ENCODE assay signal across 1 cellular context in the genomic region with DNA sequence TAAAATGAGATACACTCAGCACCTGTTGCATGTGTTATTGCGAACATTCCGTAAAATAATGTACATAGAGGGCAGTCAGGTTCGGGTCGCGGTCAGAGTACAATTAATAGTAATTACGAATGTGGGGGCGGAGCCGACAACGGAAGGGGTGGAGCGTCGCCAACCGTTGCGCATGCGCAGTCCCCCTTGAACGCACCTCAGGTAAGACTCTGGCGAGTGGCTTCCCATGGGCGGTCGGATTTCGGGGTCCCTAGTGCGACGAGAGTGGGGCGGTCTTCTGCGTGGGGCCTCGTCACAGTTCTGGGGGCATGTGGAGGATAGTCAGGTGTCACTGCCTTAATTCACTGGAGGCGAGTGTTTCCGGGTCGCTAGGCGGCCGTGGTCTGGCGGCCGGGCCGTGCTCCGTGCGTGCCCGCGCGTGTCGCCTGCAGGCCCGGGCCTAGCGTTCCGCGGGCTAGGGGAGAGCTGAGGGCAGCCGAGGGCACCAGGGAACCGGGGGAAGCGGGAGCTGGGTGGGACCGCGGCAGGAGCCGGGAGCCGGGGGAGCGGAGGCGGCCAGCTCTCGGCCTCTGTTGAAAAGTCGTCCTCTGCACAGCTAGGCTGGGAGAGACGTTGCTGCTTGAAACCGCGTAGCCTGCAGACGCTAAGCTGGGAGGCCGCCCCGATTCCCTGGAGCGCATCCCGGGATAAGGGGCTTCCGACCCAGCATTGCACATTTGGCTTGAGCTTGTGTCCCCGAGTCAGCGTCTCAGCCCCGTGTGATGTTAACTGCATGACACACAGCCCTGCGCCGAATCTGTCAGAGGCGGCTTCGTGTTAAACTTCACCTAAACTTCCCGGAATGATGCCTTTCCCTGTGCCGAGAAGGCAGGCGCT.
TF ChIP-seq lines count a peak whose summit lies in the region.

A gene (plus strand): TSS at position 177 of the 876 bp plus-strand sequence. CDS start 3,209 bp downstream, outside the sequence.

TF ChIP-seq in K562, 482 proteins besides CTCF, POLR2A, EP300 and RAD21 (continued from another document and continues in another):
- TF ChIP-seq, protein P1, sequence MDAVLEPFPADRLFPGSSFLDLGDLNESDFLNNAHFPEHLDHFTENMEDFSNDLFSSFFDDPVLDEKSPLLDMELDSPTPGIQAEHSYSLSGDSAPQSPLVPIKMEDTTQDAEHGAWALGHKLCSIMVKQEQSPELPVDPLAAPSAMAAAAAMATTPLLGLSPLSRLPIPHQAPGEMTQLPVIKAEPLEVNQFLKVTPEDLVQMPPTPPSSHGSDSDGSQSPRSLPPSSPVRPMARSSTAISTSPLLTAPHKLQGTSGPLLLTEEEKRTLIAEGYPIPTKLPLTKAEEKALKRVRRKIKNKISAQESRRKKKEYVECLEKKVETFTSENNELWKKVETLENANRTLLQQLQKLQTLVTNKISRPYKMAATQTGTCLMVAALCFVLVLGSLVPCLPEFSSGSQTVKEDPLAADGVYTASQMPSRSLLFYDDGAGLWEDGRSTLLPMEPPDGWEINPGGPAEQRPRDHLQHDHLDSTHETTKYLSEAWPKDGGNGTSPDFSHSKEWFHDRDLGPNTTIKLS (IDR thresholded peaks at IDR 0.05; ENCODE audit: borderline replicate concordance, low read depth): peak; percentile 67; the same call in 1 of the 2 replicates
- 0 out of 2 replicates have a peak, but pooled peaks have one; percentile 54 for TF ChIP-seq ZNF224 (CRISPR knock-in tag; IDR thresholded peaks at IDR 0.05)
- no peak for TF ChIP-seq ZNF644 (tag; IDR thresholded peaks at IDR 0.05; ENCODE audit: low read depth)
- TF ChIP-seq ZNF232 (CRISPR knock-in tag; IDR thresholded peaks at IDR 0.05): peak; percentile 80; the same call in 1 of the 2 replicates
- TF ChIP-seq ZSCAN29 (IDR thresholded peaks at IDR 0.05): 0 out of 2 replicates have a peak, but pooled peaks have one; percentile 33
- TF ChIP-seq SOX6 (IDR thresholded peaks at IDR 0.05): peak; percentile 17; the same call in 1 of the 2 replicates
- TF ChIP-seq, protein P2, sequence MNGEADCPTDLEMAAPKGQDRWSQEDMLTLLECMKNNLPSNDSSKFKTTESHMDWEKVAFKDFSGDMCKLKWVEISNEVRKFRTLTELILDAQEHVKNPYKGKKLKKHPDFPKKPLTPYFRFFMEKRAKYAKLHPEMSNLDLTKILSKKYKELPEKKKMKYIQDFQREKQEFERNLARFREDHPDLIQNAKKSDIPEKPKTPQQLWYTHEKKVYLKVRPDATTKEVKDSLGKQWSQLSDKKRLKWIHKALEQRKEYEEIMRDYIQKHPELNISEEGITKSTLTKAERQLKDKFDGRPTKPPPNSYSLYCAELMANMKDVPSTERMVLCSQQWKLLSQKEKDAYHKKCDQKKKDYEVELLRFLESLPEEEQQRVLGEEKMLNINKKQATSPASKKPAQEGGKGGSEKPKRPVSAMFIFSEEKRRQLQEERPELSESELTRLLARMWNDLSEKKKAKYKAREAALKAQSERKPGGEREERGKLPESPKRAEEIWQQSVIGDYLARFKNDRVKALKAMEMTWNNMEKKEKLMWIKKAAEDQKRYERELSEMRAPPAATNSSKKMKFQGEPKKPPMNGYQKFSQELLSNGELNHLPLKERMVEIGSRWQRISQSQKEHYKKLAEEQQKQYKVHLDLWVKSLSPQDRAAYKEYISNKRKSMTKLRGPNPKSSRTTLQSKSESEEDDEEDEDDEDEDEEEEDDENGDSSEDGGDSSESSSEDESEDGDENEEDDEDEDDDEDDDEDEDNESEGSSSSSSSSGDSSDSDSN (IDR thresholded peaks at IDR 0.05; ENCODE audit: borderline replicate concordance in 1 of 2, low read depth in 2 of 2, low read length in 2 of 2): peak in 1 of 2 experiments; percentile 51; a peak in 1 of 4 replicates
- TF ChIP-seq, protein P3, sequence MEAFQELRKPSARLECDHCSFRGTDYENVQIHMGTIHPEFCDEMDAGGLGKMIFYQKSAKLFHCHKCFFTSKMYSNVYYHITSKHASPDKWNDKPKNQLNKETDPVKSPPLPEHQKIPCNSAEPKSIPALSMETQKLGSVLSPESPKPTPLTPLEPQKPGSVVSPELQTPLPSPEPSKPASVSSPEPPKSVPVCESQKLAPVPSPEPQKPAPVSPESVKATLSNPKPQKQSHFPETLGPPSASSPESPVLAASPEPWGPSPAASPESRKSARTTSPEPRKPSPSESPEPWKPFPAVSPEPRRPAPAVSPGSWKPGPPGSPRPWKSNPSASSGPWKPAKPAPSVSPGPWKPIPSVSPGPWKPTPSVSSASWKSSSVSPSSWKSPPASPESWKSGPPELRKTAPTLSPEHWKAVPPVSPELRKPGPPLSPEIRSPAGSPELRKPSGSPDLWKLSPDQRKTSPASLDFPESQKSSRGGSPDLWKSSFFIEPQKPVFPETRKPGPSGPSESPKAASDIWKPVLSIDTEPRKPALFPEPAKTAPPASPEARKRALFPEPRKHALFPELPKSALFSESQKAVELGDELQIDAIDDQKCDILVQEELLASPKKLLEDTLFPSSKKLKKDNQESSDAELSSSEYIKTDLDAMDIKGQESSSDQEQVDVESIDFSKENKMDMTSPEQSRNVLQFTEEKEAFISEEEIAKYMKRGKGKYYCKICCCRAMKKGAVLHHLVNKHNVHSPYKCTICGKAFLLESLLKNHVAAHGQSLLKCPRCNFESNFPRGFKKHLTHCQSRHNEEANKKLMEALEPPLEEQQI (IDR thresholded peaks at IDR 0.05): peak; percentile 84; the same call in 1 of the 2 replicates
- TF ChIP-seq, protein P4, sequence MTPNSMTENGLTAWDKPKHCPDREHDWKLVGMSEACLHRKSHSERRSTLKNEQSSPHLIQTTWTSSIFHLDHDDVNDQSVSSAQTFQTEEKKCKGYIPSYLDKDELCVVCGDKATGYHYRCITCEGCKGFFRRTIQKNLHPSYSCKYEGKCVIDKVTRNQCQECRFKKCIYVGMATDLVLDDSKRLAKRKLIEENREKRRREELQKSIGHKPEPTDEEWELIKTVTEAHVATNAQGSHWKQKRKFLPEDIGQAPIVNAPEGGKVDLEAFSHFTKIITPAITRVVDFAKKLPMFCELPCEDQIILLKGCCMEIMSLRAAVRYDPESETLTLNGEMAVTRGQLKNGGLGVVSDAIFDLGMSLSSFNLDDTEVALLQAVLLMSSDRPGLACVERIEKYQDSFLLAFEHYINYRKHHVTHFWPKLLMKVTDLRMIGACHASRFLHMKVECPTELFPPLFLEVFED (CRISPR knock-in tag; conservative IDR thresholded peaks at IDR 0.05): 0 out of 2 replicates have a peak, but pooled peaks have one; percentile 57
- TF ChIP-seq ZNF766 (CRISPR knock-in tag; conservative IDR thresholded peaks at IDR 0.05): 0 out of 2 replicates have a peak, but pooled peaks have one; percentile 40
- TF ChIP-seq TAF7 (tag; IDR thresholded peaks at IDR 0.05): peak; percentile 40; the same call in 1 of the 2 replicates
- peak in 1 of 2 experiments; percentile 77; a peak in 1 of 4 replicates for TF ChIP-seq TEAD1 (CRISPR knock-in tag; IDR thresholded peaks at IDR 0.05)
- TF ChIP-seq, protein P5, sequence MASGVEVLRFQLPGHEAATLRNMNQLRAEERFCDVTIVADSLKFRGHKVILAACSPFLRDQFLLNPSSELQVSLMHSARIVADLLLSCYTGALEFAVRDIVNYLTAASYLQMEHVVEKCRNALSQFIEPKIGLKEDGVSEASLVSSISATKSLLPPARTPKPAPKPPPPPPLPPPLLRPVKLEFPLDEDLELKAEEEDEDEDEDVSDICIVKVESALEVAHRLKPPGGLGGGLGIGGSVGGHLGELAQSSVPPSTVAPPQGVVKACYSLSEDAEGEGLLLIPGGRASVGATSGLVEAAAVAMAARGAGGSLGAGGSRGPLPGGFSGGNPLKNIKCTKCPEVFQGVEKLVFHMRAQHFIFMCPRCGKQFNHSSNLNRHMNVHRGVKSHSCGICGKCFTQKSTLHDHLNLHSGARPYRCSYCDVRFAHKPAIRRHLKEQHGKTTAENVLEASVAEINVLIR (CRISPR knock-in tag; IDR thresholded peaks at IDR 0.05): no peak
- TF ChIP-seq TGIF2 (CRISPR knock-in tag; IDR thresholded peaks at IDR 0.05): no peak
- no peak for TF ChIP-seq ZNF316 (IDR thresholded peaks at IDR 0.05)
- TF ChIP-seq, protein P6, sequence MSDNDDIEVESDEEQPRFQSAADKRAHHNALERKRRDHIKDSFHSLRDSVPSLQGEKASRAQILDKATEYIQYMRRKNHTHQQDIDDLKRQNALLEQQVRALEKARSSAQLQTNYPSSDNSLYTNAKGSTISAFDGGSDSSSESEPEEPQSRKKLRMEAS (CRISPR knock-in tag; IDR thresholded peaks at IDR 0.05): peak; percentile 90
- peak; percentile 11; the same call in 1 of the 2 replicates for TF ChIP-seq STAG1 (CRISPR knock-in tag; IDR thresholded peaks at IDR 0.05; ENCODE audit: borderline replicate concordance)
- TF ChIP-seq, protein P7, sequence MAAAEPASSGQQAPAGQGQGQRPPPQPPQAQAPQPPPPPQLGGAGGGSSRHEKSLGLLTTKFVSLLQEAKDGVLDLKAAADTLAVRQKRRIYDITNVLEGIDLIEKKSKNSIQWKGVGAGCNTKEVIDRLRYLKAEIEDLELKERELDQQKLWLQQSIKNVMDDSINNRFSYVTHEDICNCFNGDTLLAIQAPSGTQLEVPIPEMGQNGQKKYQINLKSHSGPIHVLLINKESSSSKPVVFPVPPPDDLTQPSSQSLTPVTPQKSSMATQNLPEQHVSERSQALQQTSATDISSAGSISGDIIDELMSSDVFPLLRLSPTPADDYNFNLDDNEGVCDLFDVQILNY (CRISPR knock-in tag; IDR thresholded peaks at IDR 0.05): peak; percentile 46; the same call in 1 of the 2 replicates
- TF ChIP-seq, protein P8, sequence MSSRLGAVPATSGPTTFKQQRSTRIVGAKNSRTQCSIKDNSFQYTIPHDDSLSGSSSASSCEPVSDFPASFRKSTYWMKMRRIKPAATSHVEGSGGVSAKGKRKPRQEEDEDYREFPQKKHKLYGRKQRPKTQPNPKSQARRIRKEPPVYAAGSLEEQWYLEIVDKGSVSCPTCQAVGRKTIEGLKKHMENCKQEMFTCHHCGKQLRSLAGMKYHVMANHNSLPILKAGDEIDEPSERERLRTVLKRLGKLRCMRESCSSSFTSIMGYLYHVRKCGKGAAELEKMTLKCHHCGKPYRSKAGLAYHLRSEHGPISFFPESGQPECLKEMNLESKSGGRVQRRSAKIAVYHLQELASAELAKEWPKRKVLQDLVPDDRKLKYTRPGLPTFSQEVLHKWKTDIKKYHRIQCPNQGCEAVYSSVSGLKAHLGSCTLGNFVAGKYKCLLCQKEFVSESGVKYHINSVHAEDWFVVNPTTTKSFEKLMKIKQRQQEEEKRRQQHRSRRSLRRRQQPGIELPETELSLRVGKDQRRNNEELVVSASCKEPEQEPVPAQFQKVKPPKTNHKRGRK (tag; IDR thresholded peaks at IDR 0.05): no peak
- peak; percentile 83 for TF ChIP-seq CC2D1A (IDR thresholded peaks at IDR 0.05)
- TF ChIP-seq ZNF146 (CRISPR knock-in tag; IDR thresholded peaks at IDR 0.05; ENCODE audit: unreplicated experiment): no peak
- TF ChIP-seq FIP1L1 (IDR thresholded peaks at IDR 0.05; ENCODE audit: low read depth, low read length, poor library complexity, severe bottlenecking): peak; percentile 80
- TF ChIP-seq, protein P9, sequence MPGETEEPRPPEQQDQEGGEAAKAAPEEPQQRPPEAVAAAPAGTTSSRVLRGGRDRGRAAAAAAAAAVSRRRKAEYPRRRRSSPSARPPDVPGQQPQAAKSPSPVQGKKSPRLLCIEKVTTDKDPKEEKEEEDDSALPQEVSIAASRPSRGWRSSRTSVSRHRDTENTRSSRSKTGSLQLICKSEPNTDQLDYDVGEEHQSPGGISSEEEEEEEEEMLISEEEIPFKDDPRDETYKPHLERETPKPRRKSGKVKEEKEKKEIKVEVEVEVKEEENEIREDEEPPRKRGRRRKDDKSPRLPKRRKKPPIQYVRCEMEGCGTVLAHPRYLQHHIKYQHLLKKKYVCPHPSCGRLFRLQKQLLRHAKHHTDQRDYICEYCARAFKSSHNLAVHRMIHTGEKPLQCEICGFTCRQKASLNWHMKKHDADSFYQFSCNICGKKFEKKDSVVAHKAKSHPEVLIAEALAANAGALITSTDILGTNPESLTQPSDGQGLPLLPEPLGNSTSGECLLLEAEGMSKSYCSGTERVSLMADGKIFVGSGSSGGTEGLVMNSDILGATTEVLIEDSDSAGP (CRISPR knock-in tag; IDR thresholded peaks at IDR 0.05): 0 out of 2 replicates have a peak, but pooled peaks have one; percentile 34
- TF ChIP-seq TRIM24 (IDR thresholded peaks at IDR 0.05): no peak
- 0 out of 2 replicates have a peak, but pooled peaks have one; percentile 53 for TF ChIP-seq NR2F6 (CRISPR knock-in tag; IDR thresholded peaks at IDR 0.05)
- no peak for TF ChIP-seq ARNT (IDR thresholded peaks at IDR 0.05)
- TF ChIP-seq, protein P10, sequence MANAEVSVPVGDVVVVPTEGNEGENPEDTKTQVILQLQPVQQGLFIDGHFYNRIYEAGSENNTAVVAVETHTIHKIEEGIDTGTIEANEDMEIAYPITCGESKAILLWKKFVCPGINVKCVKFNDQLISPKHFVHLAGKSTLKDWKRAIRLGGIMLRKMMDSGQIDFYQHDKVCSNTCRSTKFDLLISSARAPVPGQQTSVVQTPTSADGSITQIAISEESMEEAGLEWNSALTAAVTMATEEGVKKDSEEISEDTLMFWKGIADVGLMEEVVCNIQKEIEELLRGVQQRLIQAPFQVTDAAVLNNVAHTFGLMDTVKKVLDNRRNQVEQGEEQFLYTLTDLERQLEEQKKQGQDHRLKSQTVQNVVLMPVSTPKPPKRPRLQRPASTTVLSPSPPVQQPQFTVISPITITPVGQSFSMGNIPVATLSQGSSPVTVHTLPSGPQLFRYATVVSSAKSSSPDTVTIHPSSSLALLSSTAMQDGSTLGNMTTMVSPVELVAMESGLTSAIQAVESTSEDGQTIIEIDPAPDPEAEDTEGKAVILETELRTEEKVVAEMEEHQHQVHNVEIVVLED (CRISPR knock-in tag; IDR thresholded peaks at IDR 0.05): peak; percentile 73
- 0 out of 2 replicates have a peak, but pooled peaks have one; percentile 43 for TF ChIP-seq ZNF41 (CRISPR knock-in tag; conservative IDR thresholded peaks at IDR 0.05)
- TF ChIP-seq SRSF3 (IDR thresholded peaks at IDR 0.05; ENCODE audit: insufficient read depth, low read length): peak; percentile 65; the same call in 1 of the 2 replicates
- TF ChIP-seq, protein P11, sequence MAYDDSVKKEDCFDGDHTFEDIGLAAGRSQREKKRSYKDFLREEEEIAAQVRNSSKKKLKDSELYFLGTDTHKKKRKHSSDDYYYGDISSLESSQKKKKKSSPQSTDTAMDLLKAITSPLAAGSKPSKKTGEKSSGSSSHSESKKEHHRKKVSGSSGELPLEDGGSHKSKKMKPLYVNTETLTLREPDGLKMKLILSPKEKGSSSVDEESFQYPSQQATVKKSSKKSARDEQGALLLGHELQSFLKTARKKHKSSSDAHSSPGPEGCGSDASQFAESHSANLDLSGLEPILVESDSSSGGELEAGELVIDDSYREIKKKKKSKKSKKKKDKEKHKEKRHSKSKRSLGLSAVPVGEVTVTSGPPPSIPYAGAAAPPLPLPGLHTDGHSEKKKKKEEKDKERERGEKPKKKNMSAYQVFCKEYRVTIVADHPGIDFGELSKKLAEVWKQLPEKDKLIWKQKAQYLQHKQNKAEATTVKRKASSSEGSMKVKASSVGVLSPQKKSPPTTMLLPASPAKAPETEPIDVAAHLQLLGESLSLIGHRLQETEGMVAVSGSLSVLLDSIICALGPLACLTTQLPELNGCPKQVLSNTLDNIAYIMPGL (CRISPR knock-in tag; IDR thresholded peaks at IDR 0.05): peak; percentile 89; the same call in 1 of the 2 replicates
- 0 out of 2 replicates have a peak, but pooled peaks have one; percentile 19 for TF ChIP-seq BMI1 (IDR thresholded peaks at IDR 0.05; ENCODE audit: low read length)
- TF ChIP-seq TBP (optimal IDR thresholded peaks at IDR 0.05; ENCODE audit: low read depth, low read length): peak; percentile 68
- TF ChIP-seq PTBP1 (IDR thresholded peaks at IDR 0.05; ENCODE audit: low read depth, low read length): no peak
- TF ChIP-seq EP400 (IDR thresholded peaks at IDR 0.05): peak; percentile 81
- TF ChIP-seq SREBF2 (CRISPR knock-in tag; IDR thresholded peaks at IDR 0.05): no peak
